Comparison of ENCODE assay signal across 16 cellular contexts in the genomic region with DNA sequence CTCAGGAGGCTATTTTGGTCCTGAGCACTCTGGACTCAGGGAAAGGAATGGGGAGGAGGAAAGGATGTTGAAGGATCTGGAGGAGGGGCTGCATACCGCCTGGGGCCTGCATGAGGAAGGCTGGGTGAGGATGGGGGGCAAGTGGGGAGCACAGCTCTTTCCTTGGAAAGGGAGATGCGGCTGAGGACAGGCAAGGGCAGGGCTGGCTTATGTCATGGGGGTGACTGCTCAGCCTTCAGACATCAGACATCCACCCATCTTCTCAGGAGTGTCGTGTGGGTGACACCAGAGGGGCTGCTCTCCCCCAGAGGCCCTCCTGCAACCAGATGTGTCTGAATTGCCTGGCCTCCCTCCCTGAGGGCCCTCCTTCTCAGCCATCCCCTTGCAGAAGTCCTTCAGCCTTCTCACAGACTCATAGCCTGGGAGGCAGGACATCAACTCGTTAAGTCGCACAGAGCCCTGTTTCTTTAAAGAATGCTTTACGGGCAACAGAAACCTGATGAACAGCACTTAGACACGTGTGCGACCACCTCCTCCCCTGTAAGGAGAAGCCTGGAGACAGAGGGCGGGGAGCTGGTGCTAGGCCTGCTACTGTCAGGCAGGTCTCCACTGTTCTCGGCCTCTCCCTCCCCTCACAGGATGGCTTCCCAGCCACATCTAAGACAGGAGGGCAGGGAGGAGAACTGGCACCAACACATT.
DNase-seq lines count a peak whose midpoint lies in the region; ATAC-seq and TF ChIP-seq lines count a peak whose summit lies in the region.
"Had no signal": no experiment of that assay in that cellular context is flagged by ENCODE, and none has a peak within 500 bp of the region (broad histone marks: within the 10 kb centered on the region; RNA-seq: fewer than 3 reads in every experiment).

No MANE protein-coding gene starts in this region.

- no peak for TF ChIP-seq POLR2A in heart left ventricle (IDR thresholded peaks at IDR 0.05)

- H3K27ac ChIP-seq in right atrium auricular region (no peak overlapping the region), heart left ventricle (no peak overlapping the region)
- H3K27ac ChIP-seq: BLaER1 treated with 17β-estradiol and CSF1 and Interleukin-3, amounts not matched to agents 10 nM and 100 nM; HL-60 had no signal

- intact Hi-C loops in heart left ventricle (cut with DNase I) (no loop called here), sciatic nerve (cut with DNase I) (no loop called here)

- TF ChIP-seq CTCF in right atrium auricular region (IDR thresholded peaks at IDR 0.05), result no peak
- TF ChIP-seq CTCF in heart left ventricle (IDR thresholded peaks at IDR 0.05), result no peak

- H3K36me3 ChIP-seq in right atrium auricular region, result no peaks in the 10 kb centered on the region
- H3K36me3 ChIP-seq in heart left ventricle, result no peaks in the 10 kb centered on the region
- H3K36me3 ChIP-seq: BLaER1 treated with 17β-estradiol and CSF1 and Interleukin-3, amounts not matched to agents 10 nM and 100 nM had no signal

- H3K4me1 ChIP-seq in right atrium auricular region (no peaks in the 10 kb centered on the region), heart left ventricle (no peaks in the 10 kb centered on the region)

- DNase-seq in right atrium auricular region (ENCODE audit: low spot score), result peak; percentile 9
- DNase-seq in heart left ventricle, result no peak
- DNase-seq in left kidney (ENCODE audit: low read depth, low spot score), result peak; percentile 73
- DNase-seq in sciatic nerve (ENCODE audit: low spot score), result peak; percentile 14
- DNase-seq in NCI-H2227 (lab: John Stamatoyannopoulos, UW; ENCODE audit: unreplicated experiment), result no peak
- no peak for DNase-seq in iPS-NIHi11 (ENCODE audit: low spot score)
- DNase-seq: ACHN; CD4-positive, CD25-positive, alpha-beta regulatory T cell; DMS 273 treated with DMSO at 0.1 percent for 48 hours; DMS79; H7 had no signal

- H3K27me3 ChIP-seq in right atrium auricular region (no peaks in the 10 kb centered on the region), heart left ventricle (no peaks in the 10 kb centered on the region)
- H3K27me3 ChIP-seq: BLaER1 treated with 17β-estradiol and CSF1 and Interleukin-3, amounts not matched to agents 10 nM and 100 nM had no signal

- H3K4me3 ChIP-seq in right atrium auricular region, result no peak overlapping the region
- H3K4me3 ChIP-seq in heart left ventricle, result no peak overlapping the region
- H3K4me3 ChIP-seq: BLaER1 treated with 17β-estradiol and CSF1 and Interleukin-3, amounts not matched to agents 10 nM and 100 nM; GM12878; GM23338 had no signal

- ATAC-seq in heart left ventricle (no peak), sciatic nerve (no peak), GM18870 (IDR thresholded peaks at IDR 0.05; ENCODE audit: unreplicated experiment) (no peak)
- ATAC-seq: GM12878, GM23338 had no signal

- 53 to 81% (median 77%) methylated on average over 7 to 10 of the region's 10 CpGs for WGBS in heart left ventricle, 4 donors

- no peaks in the 10 kb centered on the region for H3K9me3 ChIP-seq in right atrium auricular region
- peaks cover 0 to 14% (median 0%) of the 10 kb centered on the region in 12 donors for H3K9me3 ChIP-seq in heart left ventricle

Comparison
In these comparisons a context has a peak if more than half of its experiments do, and no peak if none do; other contexts are left out.
1. DNase-seq: peak in right atrium auricular region (single experiment), left kidney (single experiment) and sciatic nerve (single experiment); none in heart left ventricle (0 of 5), NCI-H2227 (single experiment) and iPS-NIHi11 (single experiment).